In the genomic region with DNA sequence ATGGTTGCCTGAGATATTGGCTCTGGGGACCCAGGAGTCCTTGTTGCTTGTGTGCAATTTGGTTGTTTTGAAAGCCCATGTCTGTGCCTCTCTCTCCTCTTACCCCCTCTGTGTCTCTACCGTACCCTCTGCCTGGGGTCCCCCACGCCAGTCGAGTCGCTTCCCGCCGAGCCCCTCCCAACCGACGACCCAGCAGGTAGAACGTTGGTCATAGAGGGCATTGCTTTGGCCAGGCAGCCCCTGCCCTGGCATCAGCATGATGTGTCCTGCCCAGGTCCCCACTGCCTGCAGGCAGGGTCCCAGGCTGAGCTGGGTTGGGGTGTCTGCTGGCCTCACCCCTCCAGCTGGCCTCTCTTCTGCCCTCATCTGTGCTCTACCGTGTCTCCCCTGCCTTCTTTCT, we compare ENCODE assay signal across 30 cellular contexts. TPM values are rescaled to one million over a fixed set of nuclear protein-coding genes. Genes with fewer than 3 reads are reported as not detected.
"Had no signal": no experiment of that assay in that cellular context is flagged by ENCODE, and none has a peak within 500 bp of the region (broad histone marks: within the 10 kb centered on the region; RNA-seq: fewer than 3 reads in every experiment).

No MANE protein-coding gene starts in this region.

- H3K9me3 ChIP-seq: colonic mucosa, esophagus muscularis mucosa, gastroesophageal sphincter, heart right ventricle, left ventricle myocardium inferior, lower lobe of right lung, prostate gland, right atrium auricular region, sigmoid colon, testis, tibial artery had no signal

- ATAC-seq: foreskin keratinocyte; gastroesophageal sphincter; left colon; lower lobe of right lung; naive thymus-derived CD8-positive, alpha-beta T cell; stimulated activated naive CD8-positive, alpha-beta T cell treated with anti-CD3 and anti-CD28 coated beads, Interleukin-15, Interleukin-2, amounts not matched to agents 100 U/mL and 50 U/mL, for 24 hours had no signal

- H3K4me1 ChIP-seq: foreskin keratinocyte, lower lobe of right lung had no signal

- DNase-seq: colonic mucosa; effector memory CD4-positive, alpha-beta T cell; foreskin keratinocyte; glutamatergic neuron; heart right ventricle; hippocampal formation; kidney glomerular epithelial cell; left colon; left ventricle myocardium inferior; naive thymus-derived CD8-positive, alpha-beta T cell; nephron progenitor cell; nucleus accumbens; sigmoid colon; stimulated activated CD4-positive, alpha-beta T cell treated with anti-CD3 and anti-CD28 coated beads, Interleukin-4, amount 100 ng/mL, for 4 hours; stimulated activated naive CD8-positive, alpha-beta T cell treated with anti-CD3 and anti-CD28 coated beads, Interleukin-15, Interleukin-2, amounts not matched to agents 100 U/mL and 50 U/mL, for 24 hours; testis; tibial artery had no signal

- H3K27ac ChIP-seq: colonic mucosa, esophagus muscularis mucosa, foreskin keratinocyte, lower lobe of right lung, prostate gland, right atrium auricular region, sigmoid colon, testis had no signal

- H3K27me3 ChIP-seq: colonic mucosa, esophagus muscularis mucosa, foreskin keratinocyte, gastroesophageal sphincter, heart right ventricle, right atrium auricular region, sigmoid colon, testis, tibial artery had no signal

- H3K4me3 ChIP-seq: colonic mucosa, esophagus muscularis mucosa, gastroesophageal sphincter, heart right ventricle, left ventricle myocardium inferior, lower lobe of right lung, prostate gland, right atrium auricular region, sigmoid colon, testis, tibial artery had no signal

RNA-seq across cellular contexts. Expression of gene TREH, which starts 35.0 kb away (rescaled TPM):
- total RNA-seq: cerebellum; endothelial cell of umbilical vein; epithelial cell of proximal tubule; esophagus muscularis mucosa; fibroblast of lung; foreskin keratinocyte; gastroesophageal sphincter; left ventricle myocardium inferior; mesenteric fat pad; myocyte; naive thymus-derived CD8-positive, alpha-beta T cell; osteocyte; right atrium auricular region; sigmoid colon; urinary bladder had no signal
- polyA plus RNA-seq: endothelial cell of umbilical vein; fibroblast of lung; naive thymus-derived CD8-positive, alpha-beta T cell had no signal
